ENCODE assay signal across 3 cellular contexts in the genomic region with DNA sequence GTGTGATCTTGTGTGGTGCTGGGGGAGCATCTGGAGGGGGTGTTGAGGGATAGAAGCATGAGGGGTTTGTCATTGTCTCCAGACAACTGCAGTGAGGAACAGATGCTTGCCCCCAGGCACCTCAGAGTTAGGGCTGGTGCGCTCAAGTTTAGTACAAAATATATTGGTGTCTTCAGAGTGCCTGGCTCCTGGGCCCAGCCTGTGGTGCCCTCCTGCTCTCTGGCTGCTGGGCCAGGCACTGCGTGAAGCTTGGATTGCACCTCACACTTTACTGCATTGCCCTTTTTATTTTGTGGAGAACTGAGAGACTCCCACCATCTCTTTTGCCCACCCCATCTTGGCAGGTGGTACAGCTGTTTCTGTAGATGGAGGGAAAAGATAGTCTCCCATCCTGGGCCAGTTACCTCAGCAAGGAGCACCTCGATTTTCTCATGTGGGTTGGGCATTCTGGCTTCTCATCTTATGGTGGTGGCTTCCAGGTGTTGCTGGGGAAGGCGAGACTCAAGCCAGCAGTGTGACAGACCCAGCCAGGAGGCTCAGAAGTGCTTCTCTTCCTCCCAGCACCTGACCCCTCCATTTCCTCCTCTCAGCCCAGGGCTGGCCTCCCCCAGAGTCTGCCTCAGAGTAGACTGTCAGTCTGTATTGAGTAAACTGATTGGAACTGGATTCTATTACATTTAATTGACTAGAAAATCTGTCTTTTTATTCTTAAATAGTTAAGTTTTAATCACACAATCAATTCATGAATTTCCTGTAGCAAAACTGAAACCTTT.
TF ChIP-seq lines count a peak whose summit lies in the region.

No MANE protein-coding gene starts in this region.

TF ChIP-seq in SK-N-SH, 30 proteins besides CTCF, POLR2A, EP300 and RAD21:
- TF ChIP-seq MXI1 (IDR thresholded peaks at IDR 0.05; ENCODE audit: low read depth, low read length) = no peak
- TF ChIP-seq SMC3 (IDR thresholded peaks at IDR 0.05; ENCODE audit: low read depth, low read length) = peak; percentile 32; the same call in 1 of the 2 replicates
- no peak for TF ChIP-seq NRF1 (IDR thresholded peaks at IDR 0.05; ENCODE audit: low read depth, low read length)

TF ChIP-seq in SK-N-SH treated with all-trans-retinoic acid at 6 μM for 48 hours, 23 proteins besides CTCF, POLR2A, EP300 and RAD21:
- TF ChIP-seq ISL1 (CRISPR knock-in tag; IDR thresholded peaks at IDR 0.05) (no peak), BACH2 (CRISPR knock-in tag; IDR thresholded peaks at IDR 0.05; ENCODE audit: borderline replicate concordance) (no peak), SNAI2 (CRISPR knock-in tag; IDR thresholded peaks at IDR 0.05) (no peak), TOX (CRISPR knock-in tag; IDR thresholded peaks at IDR 0.05; ENCODE audit: borderline replicate concordance) (no peak), PPARA (CRISPR knock-in tag; IDR thresholded peaks at IDR 0.05; ENCODE audit: borderline replicate concordance) (no peak), ARNTL (CRISPR knock-in tag; IDR thresholded peaks at IDR 0.05; ENCODE audit: borderline replicate concordance, low read depth) (no peak), CSDC2 (CRISPR knock-in tag; IDR thresholded peaks at IDR 0.05) (no peak), ESRRG (CRISPR knock-in tag; IDR thresholded peaks at IDR 0.05) (no peak)
- TF ChIP-seq, protein P1, sequence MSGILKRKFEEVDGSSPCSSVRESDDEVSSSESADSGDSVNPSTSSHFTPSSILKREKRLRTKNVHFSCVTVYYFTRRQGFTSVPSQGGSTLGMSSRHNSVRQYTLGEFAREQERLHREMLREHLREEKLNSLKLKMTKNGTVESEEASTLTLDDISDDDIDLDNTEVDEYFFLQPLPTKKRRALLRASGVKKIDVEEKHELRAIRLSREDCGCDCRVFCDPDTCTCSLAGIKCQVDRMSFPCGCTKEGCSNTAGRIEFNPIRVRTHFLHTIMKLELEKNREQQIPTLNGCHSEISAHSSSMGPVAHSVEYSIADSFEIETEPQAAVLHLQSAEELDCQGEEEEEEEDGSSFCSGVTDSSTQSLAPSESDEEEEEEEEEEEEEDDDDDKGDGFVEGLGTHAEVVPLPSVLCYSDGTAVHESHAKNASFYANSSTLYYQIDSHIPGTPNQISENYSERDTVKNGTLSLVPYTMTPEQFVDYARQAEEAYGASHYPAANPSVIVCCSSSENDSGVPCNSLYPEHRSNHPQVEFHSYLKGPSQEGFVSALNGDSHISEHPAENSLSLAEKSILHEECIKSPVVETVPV (CRISPR knock-in tag; IDR thresholded peaks at IDR 0.05) = no peak

TF ChIP-seq in H1, 55 proteins besides CTCF, POLR2A, EP300 and RAD21:
- TF ChIP-seq BRCA1 (IDR thresholded peaks at IDR 0.05; ENCODE audit: low read depth, low read length) = no peak
- no peak for TF ChIP-seq RBBP5 (IDR thresholded peaks at IDR 0.05; ENCODE audit: borderline replicate concordance, low read depth, low read length)
- no peak for TF ChIP-seq FOSL1 (IDR thresholded peaks at IDR 0.05; ENCODE audit: insufficient read depth, low read depth, low read length)
- TF ChIP-seq POU5F1 (IDR thresholded peaks at IDR 0.05; ENCODE audit: low read depth, low read length) = no peak
- TF ChIP-seq, protein P2, sequence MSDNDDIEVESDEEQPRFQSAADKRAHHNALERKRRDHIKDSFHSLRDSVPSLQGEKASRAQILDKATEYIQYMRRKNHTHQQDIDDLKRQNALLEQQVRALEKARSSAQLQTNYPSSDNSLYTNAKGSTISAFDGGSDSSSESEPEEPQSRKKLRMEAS (IDR thresholded peaks at IDR 0.05) = no peak
- TF ChIP-seq SP2 (IDR thresholded peaks at IDR 0.05; ENCODE audit: low read length) = no peak
- TF ChIP-seq EZH2 (IDR thresholded peaks at IDR 0.05; ENCODE audit: low read depth, low read length, severe bottlenecking) = no peak
- no peak for TF ChIP-seq NRF1 (IDR thresholded peaks at IDR 0.05; ENCODE audit: low read depth, low read length)
- no peak for TF ChIP-seq JUN (IDR thresholded peaks at IDR 0.05; ENCODE audit: low read depth, low read length)
- TF ChIP-seq GABPA (IDR thresholded peaks at IDR 0.05; ENCODE audit: borderline replicate concordance, insufficient read depth, low read length) = no peak
TF ChIP-seq in H1: peak in this region for 0.
